Comparison of ENCODE assay signal across 9 cellular contexts in genomic region chr3:46931631-46932441, GRCh38. TPM values are rescaled to one million over a fixed set of nuclear protein-coding genes. Genes with fewer than 3 reads are reported as not detected.
DNase-seq lines count a peak whose midpoint lies in the region; ATAC-seq, FAIRE-seq and TF ChIP-seq lines count a peak whose summit lies in the region.
"Had no signal": no experiment of that assay in that cellular context is flagged by ENCODE, and none has a peak within 500 bp of the region (broad histone marks: within the 10 kb centered on the region; RNA-seq: fewer than 3 reads in every experiment).

No MANE protein-coding gene starts in this region.

- H2BK5ac ChIP-seq in mesendoderm (ENCODE audit: low read length), result no peak overlapping the region

- TF ChIP-seq CTCF in RWPE1 (conservative IDR thresholded peaks at IDR 0.05; ENCODE audit: low read depth), result no peak
- no peak for TF ChIP-seq CTCF in nephron progenitor cell (IDR thresholded peaks at IDR 0.05)

- H2AK5ac ChIP-seq in mesendoderm (ENCODE audit: low read length), result no peak overlapping the region

- peak overlapping the region; percentile 57 for H3K27ac Mint-ChIP-seq in nephron progenitor cell

- peak; percentile 79 for FAIRE-seq in GM19239 (lab: Jason Lieb, UNC)
- FAIRE-seq: islet of Langerhans had no signal

- H3K18ac ChIP-seq in mesendoderm (ENCODE audit: low read length), result no peak overlapping the region

- no CpG with 5 or more reads among the region's 6 CpGs for WGBS in mesendoderm (ENCODE audit: extremely low coverage, insufficient coverage, low lambda C conversion rate)

- H3K9ac ChIP-seq in mesendoderm (ENCODE audit: low read length), result no peak overlapping the region

- H3K4me3 ChIP-seq in mesendoderm (ENCODE audit: low read length), result no peak overlapping the region

- H2BK15ac ChIP-seq in mesendoderm (replicated peaks; ENCODE audit: low read depth), result no peak overlapping the region

- CTCF ChIA-PET in RWPE1 (lab: Yijun Ruan, JAX), result no interaction called here

- DNase-seq in GM19239 (ENCODE audit: insufficient read length, low spot score) (no peak), RWPE1 (ENCODE audit: low spot score) (no peak), epidermal melanocyte (ENCODE audit: insufficient read length, low spot score) (peak; percentile 76), nephron progenitor cell (no peak), pons (ENCODE audit: low spot score) (no peak), retina (no peak), mesendoderm (no peak)

- no peak overlapping the region for H3K4me3 Mint-ChIP-seq in nephron progenitor cell

- H2BK120ac ChIP-seq in mesendoderm (ENCODE audit: low read depth, low read length), result no peak overlapping the region

- peaks cover 41% of the 10 kb centered on the region for H3K79me2 ChIP-seq in mesendoderm (ENCODE audit: control insufficient read depth, insufficient read depth, low read length)

- H4K8ac ChIP-seq in mesendoderm (ENCODE audit: low read depth, low read length), result no peak overlapping the region

- H3K23ac ChIP-seq in mesendoderm (ENCODE audit: low read length), result no peak overlapping the region

- H4K5ac ChIP-seq in mesendoderm (ENCODE audit: low read length), result no peak overlapping the region

- no peak overlapping the region for H3K4me2 ChIP-seq in mesendoderm (ENCODE audit: low read length)

- H3K36me3 Mint-ChIP-seq in nephron progenitor cell (ENCODE audit: low read depth), result peaks cover 26% of the 10 kb centered on the region

- peaks cover 9% of the 10 kb centered on the region for H3K4me1 ChIP-seq in mesendoderm (ENCODE audit: control insufficient read depth, low read depth, low read length)

- peaks cover 6% of the 10 kb centered on the region for H3K9me3 Mint-ChIP-seq in nephron progenitor cell

- H3K27ac ChIP-seq in RWPE1, result peak overlapping the region; percentile 92
- no peak overlapping the region for H3K27ac ChIP-seq in mesendoderm (ENCODE audit: low read depth, low read length)

- H3K56ac ChIP-seq in mesendoderm (ENCODE audit: low read length), result no peak overlapping the region

- H3K27me3 ChIP-seq in mesendoderm (ENCODE audit: insufficient read depth, low read length, poor library complexity), result no peaks in the 10 kb centered on the region

- POLR2A ChIA-PET in RWPE1 (lab: Yijun Ruan, JAX; ENCODE audit: low non-redundant PET), result no interaction called here

- peaks cover 35% of the 10 kb centered on the region for H3K4me1 Mint-ChIP-seq in nephron progenitor cell

- H3K4ac ChIP-seq in mesendoderm (ENCODE audit: low read depth, low read length), result no peak overlapping the region

- H3K27me3 Mint-ChIP-seq in nephron progenitor cell (ENCODE audit: low read depth, poor library complexity), result peaks cover 4% of the 10 kb centered on the region

- H3K36me3 ChIP-seq in mesendoderm (ENCODE audit: control insufficient read depth, insufficient read depth, low read length), result no peaks in the 10 kb centered on the region

- no peak for ATAC-seq in GM21528 (IDR thresholded peaks at IDR 0.05; ENCODE audit: low FRiP score, unreplicated experiment)

- peaks cover 46% of the 10 kb centered on the region for H3K79me1 ChIP-seq in mesendoderm (ENCODE audit: low read length)

RNA-seq across cellular contexts. Expression of gene CCDC12, which starts 44.7 kb away (rescaled TPM):
- polyA plus RNA-seq in mesendoderm (2013, experiment 1 of 2), result 49.1 TPM
- 48.9 TPM for polyA plus RNA-seq in mesendoderm (2013, experiment 2 of 2)

RNA-seq across cellular contexts. Expression of gene NBEAL2, which starts 47.6 kb away (rescaled TPM):
- 11.0 TPM for polyA plus RNA-seq in mesendoderm (2013, experiment 1 of 2)
- 11.0 TPM for polyA plus RNA-seq in mesendoderm (2013, experiment 2 of 2)

RNA-seq across cellular contexts. Expression of gene PTH1R, which starts 54.3 kb away (rescaled TPM):
- polyA plus RNA-seq in mesendoderm (2013, experiment 1 of 2), result 4.0 TPM
- 4.5 TPM for polyA plus RNA-seq in mesendoderm (2013, experiment 2 of 2)
